ENCODE assay signal across 7 cellular contexts in genomic region chr16:56589141-56590039, GRCh38. TPM values are rescaled to one million over a fixed set of nuclear protein-coding genes. Genes with fewer than 3 reads are reported as not detected.
DNase-seq lines count a peak whose midpoint lies in the region; TF ChIP-seq lines count a peak whose summit lies in the region.

Gene MT3 (plus strand): TSS chr16:56589528. CDS start chr16:56589591, 63 bp downstream.

- DNase-seq in RWPE1 (ENCODE audit: low spot score) (no peak), colonic mucosa (peak; percentile 45), medulla oblongata (ENCODE audit: extremely low spot score) (peak; percentile 61), suprapubic skin (ENCODE audit: low spot score in 2 of 2) (no peak), SIG-M5 (lab: John Stamatoyannopoulos, UW) (no peak), kidney glomerular epithelial cell (lab: John Stamatoyannopoulos, UW) (no peak)

- no peak for TF ChIP-seq EP300 in suprapubic skin (IDR thresholded peaks at IDR 0.05)

- no peaks in the 10 kb centered on the region; the same call in 1 of the 2 replicates for H3K4me1 ChIP-seq in HUES48 (ENCODE audit: control insufficient read depth, insufficient read depth, low read length)
- H3K4me1 ChIP-seq in colonic mucosa: peaks cover 6% of the 10 kb centered on the region
- peaks cover 12% of the 10 kb centered on the region for H3K4me1 ChIP-seq in suprapubic skin

- H3K36me3 ChIP-seq in HUES48 (ENCODE audit: control insufficient read depth, insufficient read depth, low read length) (no peaks in the 10 kb centered on the region), colonic mucosa (no peaks in the 10 kb centered on the region), suprapubic skin (no peaks in the 10 kb centered on the region)

- H3K27me3 ChIP-seq in HUES48 (ENCODE audit: control insufficient read depth, insufficient read depth, low read length) (peaks cover 67% of the 10 kb centered on the region), colonic mucosa (peaks cover 18% of the 10 kb centered on the region), suprapubic skin (peaks cover 31% of the 10 kb centered on the region)

- intact Hi-C loops in colonic mucosa (cut with DNase I): no loop called here

- H3K9me3 ChIP-seq in HUES48 (ENCODE audit: control insufficient read depth, insufficient read depth, low read length): no peaks in the 10 kb centered on the region
- H3K9me3 ChIP-seq in colonic mucosa: no peaks in the 10 kb centered on the region
- no peaks in the 10 kb centered on the region for H3K9me3 ChIP-seq in suprapubic skin

- H3K27ac ChIP-seq in HUES48 (ENCODE audit: low read depth, low read length) (no peak within 1 kb of the TSS), RWPE1 (no peak within 1 kb of the TSS), colonic mucosa (no peak within 1 kb of the TSS), suprapubic skin (no peak within 1 kb of the TSS)

- no peak within 1 kb of the TSS for H3K9ac ChIP-seq in HUES48 (ENCODE audit: low read depth, low read length)
- H3K9ac ChIP-seq in colonic mucosa (ENCODE audit: low read depth in 2 of 2, low read length in 2 of 2): peak within 1 kb of the TSS in 1 of 2 donors; percentile 49

- POLR2A ChIA-PET in RWPE1 (lab: Yijun Ruan, JAX; ENCODE audit: low non-redundant PET): no interaction called here

- 0% methylated on average over 13 of the region's 87 CpGs for WGBS in suprapubic skin

- TF ChIP-seq CTCF in RWPE1 (conservative IDR thresholded peaks at IDR 0.05; ENCODE audit: low read depth) (peak; percentile 11; the same call in 1 of the 2 replicates), colonic mucosa (IDR thresholded peaks at IDR 0.05) (no peak), suprapubic skin (IDR thresholded peaks at IDR 0.05) (no peak)

- H3K4me3 ChIP-seq in HUES48 (ENCODE audit: low read depth, low read length): peak within 1 kb of the TSS; percentile 64
- peak within 1 kb of the TSS; percentile 37 for H3K4me3 ChIP-seq in colonic mucosa
- peak within 1 kb of the TSS; percentile 50 for H3K4me3 ChIP-seq in suprapubic skin

- CTCF ChIA-PET in RWPE1 (lab: Yijun Ruan, JAX): interaction anchor here (1.2 kb wide), 1 partner anchor 11 kb away, joined by 3 read pairs; no protein-coding TSS in a partner anchor

- TF ChIP-seq POLR2A in suprapubic skin (IDR thresholded peaks at IDR 0.05): no peak

RNA-seq across cellular contexts. Expression of gene MT3, which starts in this region (rescaled TPM):
- total RNA-seq in colonic mucosa (1 to 10 TPM; 3.6 to 4.0 TPM), suprapubic skin (not detected)

Comparison
In these comparisons a context has a peak if more than half of its experiments do, and no peak if none do; other contexts are left out.
1. RNA of gene MT3 (total RNA-seq): 3.6 to 4.0 TPM in colonic mucosa; not detected in suprapubic skin; every median in the first group is over 4 times any median in the second.
2. DNase-seq: peak in colonic mucosa (single experiment) and medulla oblongata (single experiment); none in RWPE1 (single experiment), suprapubic skin (0 of 2), SIG-M5 (single experiment) and kidney glomerular epithelial cell (single experiment).
3. Peak in every context shown above with its lines, with median percentiles within 50 percentile points of each other: H3K4me3 ChIP-seq.